22 cellular contexts compared by ENCODE assay signal in the genomic region with DNA sequence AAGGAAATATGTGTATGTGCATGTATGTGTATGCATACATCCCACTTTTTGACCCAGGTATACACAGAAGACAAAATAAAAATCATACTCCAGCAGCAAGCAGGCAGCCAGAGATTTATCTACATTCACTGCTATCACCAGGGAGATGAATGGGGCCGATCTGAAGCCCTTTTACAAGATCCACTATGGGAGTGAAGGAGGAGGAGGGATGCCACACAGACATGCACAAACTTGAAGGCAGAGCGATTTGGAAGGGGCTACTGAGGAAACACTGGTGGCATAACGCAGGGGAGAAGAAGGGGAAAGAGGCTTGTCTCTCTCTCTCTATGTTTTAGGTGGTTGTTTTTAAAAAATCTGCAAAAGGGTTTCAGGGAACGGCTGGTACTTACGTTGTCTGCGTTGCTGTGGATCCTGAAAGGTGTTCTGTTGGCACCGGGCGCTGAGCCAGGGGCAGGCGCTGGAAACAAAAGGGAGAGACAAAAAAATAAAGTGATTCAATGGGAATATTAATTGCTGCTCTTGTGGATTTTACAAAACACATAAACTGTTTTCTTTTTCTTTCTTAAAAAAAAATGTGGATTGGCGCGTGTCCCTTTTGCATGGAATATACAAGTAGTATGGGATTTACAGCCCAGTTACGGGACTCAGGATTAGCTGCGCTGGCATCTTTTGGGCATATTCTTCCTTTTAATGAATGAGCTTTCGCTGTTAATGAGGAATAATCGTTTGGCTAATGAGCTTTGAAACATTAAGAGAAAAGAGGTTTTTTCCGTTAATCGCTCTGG.
DNase-seq lines count a peak whose midpoint lies in the region; TF ChIP-seq lines count a peak whose summit lies in the region.
"Had no signal": no experiment of that assay in that cellular context is flagged by ENCODE, and none has a peak within 500 bp of the region (broad histone marks: within the 10 kb centered on the region; RNA-seq: fewer than 3 reads in every experiment).

No MANE protein-coding gene starts in this region.

- TF ChIP-seq CTCF in PC-9 (conservative IDR thresholded peaks at IDR 0.05): no peak

- no peaks in the 10 kb centered on the region for H3K4me1 ChIP-seq in PC-9 (replicated peaks; ENCODE audit: insufficient read depth)
- H3K4me1 ChIP-seq: tibial artery had no signal

- H3K9me3 ChIP-seq in PC-9 (ENCODE audit: insufficient read depth, low read depth): peaks cover 5% of the 10 kb centered on the region; the same call in 1 of the 2 replicates

- POLR2A ChIA-PET in PC-9 (lab: Charles Lee; ENCODE audit: unreplicated experiment): no interaction called here

- intact Hi-C loops in PC-9 (cut with micrococcal nuclease; ENCODE audit: unreplicated experiment): no loop called here

- BruUV-seq in PC-9 (replicated peaks; lab: Mats Ljungman, UMichigan): no TSS peak

- no peak overlapping the region for H3K4me2 ChIP-seq in PC-9

- H4K20me1 ChIP-seq in PC-9 (ENCODE audit: insufficient read depth): no peaks in the 10 kb centered on the region

- no peaks in the 10 kb centered on the region for H3K27me3 ChIP-seq in PC-9 (ENCODE audit: insufficient read depth, low read depth)
- H3K27me3 ChIP-seq: neutrophil, tibial artery had no signal

- no peaks in the 10 kb centered on the region for H3K79me2 ChIP-seq in PC-9 (ENCODE audit: low read depth)

- DNase-seq in NCI-H1694 treated with DMSO at 0.1 percent for 48 hours (lab: John Stamatoyannopoulos, UW) (peak; percentile 19), NCI-H1694 (lab: John Stamatoyannopoulos, UW) (no peak), amygdala (lab: John Stamatoyannopoulos, UW) (peak in 42 of 56 donors; percentile 5 to 80 (median 42)), hypothalamus (lab: John Stamatoyannopoulos, UW) (peak in 36 of 51 donors; percentile 2 to 92 (median 38)), superior temporal gyrus (ENCODE audit: extremely low spot score) (peak; percentile 83), PC-9 (no peak), NCI-H1092 treated with DMSO at 0.1 percent for 48 hours (lab: John Stamatoyannopoulos, UW) (no peak), HuH-7.5 (ENCODE audit: low spot score) (no peak)
- DNase-seq: activated CD4-positive, CD25-positive, alpha-beta regulatory T cell treated with anti-CD3 and anti-CD28 coated beads, Interleukin-2, amount 50 U/mL, for 72 hours; activated CD8-positive, alpha-beta T cell treated with anti-CD3 and anti-CD28 coated beads for 36 hours; activated gamma-delta T cell; AML-193; central memory CD4-positive, alpha-beta T cell; foreskin fibroblast; IMR-90; NCI-H1417 treated with DMSO at 0.1 percent for 48 hours; NCI-H226; NK-92 treated with Interleukin-12 subunit alpha and Interleukin-12 subunit beta, amount 100 ng/mL, for 24 hours; stimulated activated CD4-positive, alpha-beta T cell treated with anti-CD3 and anti-CD28 coated beads, Interleukin-2, amount 100 ng/mL, for 48 hours; stimulated activated naive B cell treated with anti-CD40 and anti-IgM and Interleukin-4, amounts not matched to agents 10 μg/mL and 1 μg/mL and 100 μg/mL, for 72 hours; tibial artery had no signal

- no peak overlapping the region for H3K4me3 ChIP-seq in PC-9
- H3K4me3 ChIP-seq: tibial artery had no signal

- H3K27ac ChIP-seq in PC-9: no peak overlapping the region
- H3K27ac ChIP-seq: neutrophil, tibial artery had no signal

- no peaks in the 10 kb centered on the region for H3F3A ChIP-seq in PC-9 (ENCODE audit: insufficient read depth, low read depth)

- H3K36me3 ChIP-seq in PC-9 (ENCODE audit: low read depth): no peaks in the 10 kb centered on the region
- H3K36me3 ChIP-seq: neutrophil, tibial artery had no signal

- CTCF ChIA-PET in PC-9 (lab: Charles Lee): no interaction called here

- H3K9me2 ChIP-seq in PC-9 (ENCODE audit: insufficient read depth): no peaks in the 10 kb centered on the region

- H2AFZ ChIP-seq in PC-9: no peak overlapping the region

Comparison
In these comparisons a context has a peak if more than half of its experiments do, and no peak if none do; other contexts are left out.
1. DNase-seq: peak in NCI-H1694 treated with DMSO at 0.1 percent for 48 hours (single experiment), amygdala (42 of 56), hypothalamus (36 of 51) and superior temporal gyrus (single experiment); none in NCI-H1694 (single experiment), PC-9 (0 of 2), NCI-H1092 treated with DMSO at 0.1 percent for 48 hours (single experiment) and HuH-7.5 (single experiment).